8 cellular contexts compared by ENCODE assay signal in the genomic region with DNA sequence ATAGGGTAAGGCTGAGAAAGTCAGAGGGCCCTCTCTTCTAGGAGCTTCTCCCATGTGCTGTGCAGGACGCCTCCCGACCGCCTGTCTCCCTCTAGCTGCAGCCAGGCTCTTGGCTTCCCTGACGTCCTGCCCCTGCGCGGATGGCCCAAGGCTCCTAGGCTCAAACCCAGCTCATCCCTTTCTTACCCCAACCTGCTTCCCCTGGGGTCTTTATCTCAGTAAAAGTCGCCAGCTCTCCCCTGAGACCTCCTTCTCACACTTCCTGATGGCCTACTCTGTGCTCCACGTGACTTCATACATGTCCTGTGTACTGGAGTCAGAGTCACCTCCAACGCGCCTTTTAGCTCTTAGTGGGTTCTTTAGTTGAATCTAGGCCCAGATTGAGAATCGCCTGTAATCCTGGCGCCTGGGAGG. TPM values are rescaled to one million over a fixed set of nuclear protein-coding genes. Genes with fewer than 3 reads are reported as not detected.
A peak's percentile ranks its signal among the peaks of the same experiment; 100 is the strongest.
DNase-seq lines count a peak whose midpoint lies in the region; ATAC-seq and TF ChIP-seq lines count a peak whose summit lies in the region.

No MANE protein-coding gene starts in this region.

- H3K27me3 ChIP-seq in endocrine pancreas (ENCODE audit: control insufficient read depth, insufficient read depth, low read length): no peaks in the 10 kb centered on the region

- H3K4me3 Mint-ChIP-seq in activated CD4-positive, alpha-beta memory T cell treated with anti-CD3 and anti-CD28 coated beads for 36 hours: peak overlapping the region; percentile 89
- peak overlapping the region; percentile 93 for H3K4me3 Mint-ChIP-seq in mesothelial cell of epicardium
- peak overlapping the region; percentile 88 for H3K4me3 Mint-ChIP-seq in stimulated activated effector memory CD8-positive, alpha-beta T cell treated with anti-CD3 and anti-CD28 coated beads, Interleukin-12 subunit alpha, Interleukin-12 subunit beta, amount 100 ng/mL, for 72 hours

- peaks cover 28% of the 10 kb centered on the region for H3K4me1 Mint-ChIP-seq in activated CD4-positive, alpha-beta memory T cell treated with anti-CD3 and anti-CD28 coated beads for 36 hours (ENCODE audit: low read depth)
- peaks cover 29% of the 10 kb centered on the region for H3K4me1 Mint-ChIP-seq in mesothelial cell of epicardium
- H3K4me1 Mint-ChIP-seq in stimulated activated effector memory CD8-positive, alpha-beta T cell treated with anti-CD3 and anti-CD28 coated beads, Interleukin-12 subunit alpha, Interleukin-12 subunit beta, amount 100 ng/mL, for 72 hours: peaks cover 30% of the 10 kb centered on the region

- H3K27me3 Mint-ChIP-seq in activated CD4-positive, alpha-beta memory T cell treated with anti-CD3 and anti-CD28 coated beads for 36 hours: no peaks in the 10 kb centered on the region
- H3K27me3 Mint-ChIP-seq in mesothelial cell of epicardium (ENCODE audit: low read depth): no peaks in the 10 kb centered on the region

- peak; percentile 44 for ATAC-seq in HG02610 (IDR thresholded peaks at IDR 0.05; ENCODE audit: unreplicated experiment)
- ATAC-seq in stimulated activated effector memory CD8-positive, alpha-beta T cell treated with anti-CD3 and anti-CD28 coated beads, Interleukin-12 subunit alpha, Interleukin-12 subunit beta, amount 100 ng/mL, for 72 hours: peak; percentile 81

- H3K36me3 ChIP-seq in endocrine pancreas (ENCODE audit: control insufficient read depth, insufficient read depth, low read length): no peaks in the 10 kb centered on the region

- no peaks in the 10 kb centered on the region for H3K4me1 ChIP-seq in endocrine pancreas (ENCODE audit: control insufficient read depth, insufficient read depth, low read length)

- no peak for TF ChIP-seq CTCF in mesothelial cell of epicardium (IDR thresholded peaks at IDR 0.05; ENCODE audit: unreplicated experiment)

- H3K4me3 ChIP-seq in endocrine pancreas (ENCODE audit: control insufficient read depth, insufficient read depth, low read length): peak overlapping the region; percentile 74

- H3K9me3 ChIP-seq in endocrine pancreas (ENCODE audit: control insufficient read depth, low read length): no peaks in the 10 kb centered on the region

- intact Hi-C loops in activated CD4-positive, alpha-beta memory T cell treated with anti-CD3 and anti-CD28 coated beads for 36 hours (cut with micrococcal nuclease): loop anchor here (1.0 to 5.0 kb wide), 9 partner anchors 16 to 103 kb away; partner anchors contain the start of genes DCTPP1, SEPHS2, ZNF689 and ZNF764

- DNase-seq in EH (ENCODE audit: low read depth) (peak; percentile 79), NCI-H345 treated with DMSO at 0.1 percent for 48 hours (lab: John Stamatoyannopoulos, UW; ENCODE audit: unreplicated experiment) (peak; percentile 57), mesothelial cell of epicardium (ENCODE audit: low spot score in 2 of 2, unreplicated experiment in 2 of 2) (peak in 1 of 2 experiments; percentile 73), NCI-H1048 (lab: John Stamatoyannopoulos, UW) (no peak)
- DNase-seq in activated CD4-positive, alpha-beta memory T cell treated with anti-CD3 and anti-CD28 coated beads for 36 hours: peak; percentile 84
- DNase-seq in stimulated activated effector memory CD8-positive, alpha-beta T cell treated with anti-CD3 and anti-CD28 coated beads, Interleukin-12 subunit alpha, Interleukin-12 subunit beta, amount 100 ng/mL, for 72 hours (ENCODE audit: low spot score in 2 of 2): peak; percentile 43 to 82

- peak overlapping the region; percentile 95 for H3K27ac Mint-ChIP-seq in activated CD4-positive, alpha-beta memory T cell treated with anti-CD3 and anti-CD28 coated beads for 36 hours
- H3K27ac Mint-ChIP-seq in mesothelial cell of epicardium: peak overlapping the region; percentile 99
- peak overlapping the region; percentile 96 for H3K27ac Mint-ChIP-seq in stimulated activated effector memory CD8-positive, alpha-beta T cell treated with anti-CD3 and anti-CD28 coated beads, Interleukin-12 subunit alpha, Interleukin-12 subunit beta, amount 100 ng/mL, for 72 hours

- H3K9ac ChIP-seq in endocrine pancreas (ENCODE audit: control insufficient read depth, insufficient read depth, low read length): peak overlapping the region; percentile 34

- H3K9me3 Mint-ChIP-seq in activated CD4-positive, alpha-beta memory T cell treated with anti-CD3 and anti-CD28 coated beads for 36 hours: no peaks in the 10 kb centered on the region
- no peaks in the 10 kb centered on the region for H3K9me3 Mint-ChIP-seq in mesothelial cell of epicardium
- H3K9me3 Mint-ChIP-seq in stimulated activated effector memory CD8-positive, alpha-beta T cell treated with anti-CD3 and anti-CD28 coated beads, Interleukin-12 subunit alpha, Interleukin-12 subunit beta, amount 100 ng/mL, for 72 hours: no peaks in the 10 kb centered on the region

- POLR2A ChIA-PET in activated CD4-positive, alpha-beta memory T cell treated with anti-CD3 and anti-CD28 coated beads for 36 hours (lab: Charles Lee): interaction anchor here (0.7 to 3.4 kb wide), 22 partner anchors 9 to 541 kb away, joined by 3 to 59 read pairs (median 10); partner anchors contain the start of genes DCTPP1, ITGAL, TBX6 and ZNF688

- peaks cover 39% of the 10 kb centered on the region for H3K36me3 Mint-ChIP-seq in activated CD4-positive, alpha-beta memory T cell treated with anti-CD3 and anti-CD28 coated beads for 36 hours
- H3K36me3 Mint-ChIP-seq in mesothelial cell of epicardium: peaks cover 6% of the 10 kb centered on the region
- H3K36me3 Mint-ChIP-seq in stimulated activated effector memory CD8-positive, alpha-beta T cell treated with anti-CD3 and anti-CD28 coated beads, Interleukin-12 subunit alpha, Interleukin-12 subunit beta, amount 100 ng/mL, for 72 hours: peaks cover 51% of the 10 kb centered on the region

- CTCF ChIA-PET in activated CD4-positive, alpha-beta memory T cell treated with anti-CD3 and anti-CD28 coated beads for 36 hours (lab: Charles Lee): interaction anchor here (0.6 to 4.3 kb wide), 38 partner anchors 9 to 161 kb away, joined by 3 to 53 read pairs (median 6); partner anchors contain the start of genes DCTPP1, ITGAL, PRR14 and ZNF48

RNA-seq across cellular contexts. Expression of gene ZNF747, which starts 1.1 kb away (rescaled TPM):
- total RNA-seq in activated CD4-positive, alpha-beta memory T cell treated with anti-CD3 and anti-CD28 coated beads for 36 hours: 1 to 10 TPM; 7.2 to 7.6 TPM
- 12.4 to 16.4 TPM (median 15.2 TPM) in 3 replicates for total RNA-seq in mesothelial cell of epicardium

RNA-seq across cellular contexts. Expression of gene ZNF768, which starts 9.4 kb away (rescaled TPM):
- total RNA-seq in activated CD4-positive, alpha-beta memory T cell treated with anti-CD3 and anti-CD28 coated beads for 36 hours: 10 to 100 TPM; 14.2 to 14.3 TPM
- total RNA-seq in mesothelial cell of epicardium: 41.2 to 42.2 TPM (median 41.9 TPM) in 3 replicates

RNA-seq across cellular contexts. Expression of gene ZNF764, which starts 22.4 kb away (rescaled TPM):
- total RNA-seq in activated CD4-positive, alpha-beta memory T cell treated with anti-CD3 and anti-CD28 coated beads for 36 hours: 10 to 100 TPM; 13.7 to 14.2 TPM
- 16.5 to 18.2 TPM (median 17.0 TPM) in 3 replicates for total RNA-seq in mesothelial cell of epicardium

RNA-seq across cellular contexts. Expression of gene ZNF688, which starts 35.7 kb away (rescaled TPM):
- total RNA-seq in activated CD4-positive, alpha-beta memory T cell treated with anti-CD3 and anti-CD28 coated beads for 36 hours: 1 to 10 TPM; 9.2 to 9.3 TPM
- total RNA-seq in mesothelial cell of epicardium: 10.1 to 12.0 TPM (median 11.3 TPM) in 3 replicates

RNA-seq across cellular contexts. Expression of gene ZNF785, which starts 49.7 kb away (rescaled TPM):
- total RNA-seq in activated CD4-positive, alpha-beta memory T cell treated with anti-CD3 and anti-CD28 coated beads for 36 hours: 10 to 100 TPM; 14.0 to 15.0 TPM
- total RNA-seq in mesothelial cell of epicardium: 28.0 to 31.9 TPM (median 29.0 TPM) in 3 replicates
